Comparison of ENCODE assay signal across 10 cellular contexts in genomic region chr10:112956631-112957350, GRCh38. TPM values are rescaled to one million over a fixed set of nuclear protein-coding genes. Genes with fewer than 3 reads are reported as not detected.
DNase-seq lines count a peak whose midpoint lies in the region; ATAC-seq lines count a peak whose summit lies in the region.
"Had no signal": no experiment of that assay in that cellular context is flagged by ENCODE, and none has a peak within 500 bp of the region (broad histone marks: within the 10 kb centered on the region; RNA-seq: fewer than 3 reads in every experiment).

No MANE protein-coding gene starts in this region.

- H3K4me2 ChIP-seq in trophoblast cell (ENCODE audit: low read length) = peak overlapping the region; percentile 42

- H3K9me3 ChIP-seq in MG63 (no peaks in the 10 kb centered on the region), trophoblast cell (ENCODE audit: insufficient read depth, low read depth, low read length) (no peaks in the 10 kb centered on the region)

- H3K18ac ChIP-seq in trophoblast cell (ENCODE audit: low read length) = peak overlapping the region; percentile 64

- H4K12ac ChIP-seq in trophoblast cell (ENCODE audit: low read depth, low read length) = no peak overlapping the region

- ATAC-seq in GM19324 (IDR thresholded peaks at IDR 0.05; ENCODE audit: low FRiP score, unreplicated experiment) = no peak

- no peak overlapping the region for H4K8ac ChIP-seq in trophoblast cell (ENCODE audit: low read depth, low read length)

- H2AK5ac ChIP-seq in trophoblast cell (ENCODE audit: low read length) = no peak overlapping the region

- peak overlapping the region; percentile 61 for H3K27ac ChIP-seq in epithelial cell of prostate
- H3K27ac ChIP-seq in trophoblast cell (ENCODE audit: low read depth, low read length) = peak overlapping the region; percentile 13
- H3K27ac ChIP-seq: parathyroid adenoma had no signal

- H3K4me1 ChIP-seq in trophoblast cell (ENCODE audit: control insufficient read depth in 1 of 2, insufficient read depth in 2 of 2, low read length in 2 of 2) = peaks cover 22 to 31% of the 10 kb centered on the region in 2 experiments

- H2BK12ac ChIP-seq in trophoblast cell (ENCODE audit: low read length) = peak overlapping the region; percentile 86

- H3K79me2 ChIP-seq in trophoblast cell (ENCODE audit: control insufficient read depth, insufficient read depth, low read length, poor library complexity) = peaks cover 30% of the 10 kb centered on the region

- H3K4ac ChIP-seq in trophoblast cell (ENCODE audit: low read depth, low read length) = peak overlapping the region; percentile 86

- peak overlapping the region; percentile 44 for H4K91ac ChIP-seq in trophoblast cell (ENCODE audit: low read depth, low read length)

- H3K9ac ChIP-seq in trophoblast cell (ENCODE audit: low read length) = no peak overlapping the region
- H3K9ac ChIP-seq: parathyroid adenoma had no signal

- H3K79me1 ChIP-seq in trophoblast cell (ENCODE audit: low read length) = peaks cover 47% of the 10 kb centered on the region

- no CpG with 5 or more reads among the region's 10 CpGs for WGBS in trophoblast cell (ENCODE audit: extremely low coverage, insufficient coverage, insufficient read length)

- H3K27me3 ChIP-seq in MG63 (no peaks in the 10 kb centered on the region), trophoblast cell (ENCODE audit: insufficient read depth, low read length) (no peaks in the 10 kb centered on the region)

- peak overlapping the region; percentile 46 for H2BK120ac ChIP-seq in trophoblast cell (ENCODE audit: insufficient read depth, low read length, poor library complexity)

- H3K4me3 ChIP-seq in MG63 (no peak overlapping the region; the same call in 1 of the 2 replicates), trophoblast cell (ENCODE audit: low read depth, low read length) (no peak overlapping the region)

- no peak overlapping the region for H3K14ac ChIP-seq in trophoblast cell (ENCODE audit: low read length)

- no peak overlapping the region for H3K23ac ChIP-seq in trophoblast cell (ENCODE audit: low read length)

- peak; percentile 19 for DNase-seq in EH (ENCODE audit: low read depth)
- peak; percentile 12 for DNase-seq in MG63
- no peak for DNase-seq in epithelial cell of prostate (ENCODE audit: low read depth, low spot score)
- peak in 1 of 2 donors; percentile 38 for DNase-seq in trophoblast cell
- no peak for DNase-seq in cerebellar cortex (ENCODE audit: low spot score)
- DNase-seq in stimulated activated naive CD4-positive, alpha-beta T cell treated with Interleukin-2 at 50 U/mL for 16 hours (lab: John Stamatoyannopoulos, UW) = no peak
- no peak for DNase-seq in MV-4-11 (lab: John Stamatoyannopoulos, UW)
- DNase-seq: NCI-H1092 had no signal

- peaks cover 2% of the 10 kb centered on the region; the same call in 1 of the 2 replicates for H3K36me3 ChIP-seq in MG63
- H3K36me3 ChIP-seq in trophoblast cell (ENCODE audit: control insufficient read depth in 1 of 2, insufficient read depth in 2 of 2, low read length in 2 of 2) = no peaks in the 10 kb centered on the region

- H2BK5ac ChIP-seq in trophoblast cell (ENCODE audit: low read depth, low read length, poor library complexity) = peak overlapping the region; percentile 80

- H2AFZ ChIP-seq in trophoblast cell (ENCODE audit: insufficient read depth, low read length, poor library complexity) = no peak overlapping the region
- H2AFZ ChIP-seq: parathyroid adenoma had no signal

RNA-seq across cellular contexts. Expression of gene TCF7L2, which starts 6.7 kb away (rescaled TPM):
- total RNA-seq in MG63 (2014; rRNA removed; shearing (Covaris generic); ENCODE audit: low replicate concordance) = 0.89 TPM in 1 of 2 replicates, not detected in the other
- 83.7 and 89.6 TPM in 2 replicates for polyA plus RNA-seq in trophoblast cell (2013)

Comparison
In these comparisons a context has a peak if more than half of its experiments do, and no peak if none do; other contexts are left out.
1. DNase-seq: peak in EH (single experiment) and MG63 (single experiment); none in epithelial cell of prostate (single experiment), cerebellar cortex (single experiment), stimulated activated naive CD4-positive, alpha-beta T cell treated with Interleukin-2 at 50 U/mL for 16 hours (single experiment) and MV-4-11 (single experiment).